In genomic region chr14:74875941-74876913, GRCh38 we compare ENCODE assay signal across 10 cellular contexts. TPM values are rescaled to one million over a fixed set of nuclear protein-coding genes. Genes with fewer than 3 reads are reported as not detected.
DNase-seq lines count a peak whose midpoint lies in the region; ATAC-seq, FAIRE-seq and TF ChIP-seq lines count a peak whose summit lies in the region.
"Had no signal": no experiment of that assay in that cellular context is flagged by ENCODE, and none has a peak within 500 bp of the region (broad histone marks: within the 10 kb centered on the region; RNA-seq: fewer than 3 reads in every experiment).

TSS of gene PROX2 (minus strand) at chr14:74876145. CDS start at chr14:74863834, 12,311 bp downstream.

- H3K9me3 ChIP-seq in OCI-LY7 (ENCODE audit: low read length) = no peaks in the 10 kb centered on the region

- no peaks in the 10 kb centered on the region for H3K36me3 ChIP-seq in OCI-LY7 (ENCODE audit: insufficient read depth, low read length)

- POLR2A ChIA-PET in OCI-LY7 (lab: Charles Lee) = interaction anchor here (0.6 to 1.4 kb wide), 9 partner anchors 13 to 929 kb away, joined by 3 to 5 read pairs (median 3); partner anchors contain the start of gene RPS6KL1

- H3K27ac ChIP-seq in OCI-LY7 (ENCODE audit: low read depth, low read length, poor library complexity, severe bottlenecking) = no peak within 1 kb of the TSS

- ATAC-seq in natural killer cell (peak; percentile 79 to 88 (median 85)), GM18909 (IDR thresholded peaks at IDR 0.05; ENCODE audit: poor library complexity, unreplicated experiment) (no peak), HG03196 (IDR thresholded peaks at IDR 0.05; ENCODE audit: unreplicated experiment) (no peak), GM18505 (IDR thresholded peaks at IDR 0.05; ENCODE audit: unreplicated experiment) (no peak)

- H3K9me2 ChIP-seq in OCI-LY7 (ENCODE audit: insufficient read depth, low read length) = no peaks in the 10 kb centered on the region

- no peaks in the 10 kb centered on the region for H3K79me2 ChIP-seq in OCI-LY7 (ENCODE audit: insufficient read depth, low read depth, low read length)

- intact Hi-C loops in OCI-LY7 (cut with micrococcal nuclease; ENCODE audit: unreplicated experiment) = no loop called here
- intact Hi-C loops in natural killer cell (cut with micrococcal nuclease) = no loop called here

- H2AFZ ChIP-seq in OCI-LY7 (ENCODE audit: low read length) = peak within 1 kb of the TSS; percentile 94

- BruUV-seq in OCI-LY7 (replicated peaks; lab: Mats Ljungman, UMichigan) = no TSS peak

- TF ChIP-seq CTCF in OCI-LY7 (conservative IDR thresholded peaks at IDR 0.05; ENCODE audit: low read length) = no peak
- no peak for TF ChIP-seq CTCF in natural killer cell (IDR thresholded peaks at IDR 0.05)

- H3K4me1 Mint-ChIP-seq in natural killer cell = peaks cover 26 to 29% of the 10 kb centered on the region in 2 donors

- DNase-seq in GM12891 (ENCODE audit: insufficient read length, low spot score) (no peak), OCI-LY7 (ENCODE audit: low spot score) (peak; percentile 51), natural killer cell (peak; percentile 39), kidney glomerular epithelial cell (lab: John Stamatoyannopoulos, UW) (no peak)
- DNase-seq in activated gamma-delta T cell treated with anti-CD3 and anti-CD28 coated beads, Interleukin-2, amount 50 U/mL, for 16 hours (ENCODE audit: low read depth) = peak; percentile 9

- peaks cover 32% of the 10 kb centered on the region for H3K4me1 ChIP-seq in OCI-LY7 (ENCODE audit: insufficient read depth, low read length, poor library complexity, severe bottlenecking)

- no peaks in the 10 kb centered on the region for H4K20me1 ChIP-seq in OCI-LY7 (ENCODE audit: insufficient read depth, low read length)

- peak within 1 kb of the TSS; percentile 73 to 87 for H3K27ac Mint-ChIP-seq in natural killer cell
- H3K27ac Mint-ChIP-seq: type B pancreatic cell had no signal

- H3K36me3 Mint-ChIP-seq in natural killer cell = no peaks in the 10 kb centered on the region
- H3K36me3 Mint-ChIP-seq: type B pancreatic cell had no signal

- peak; percentile 54 for FAIRE-seq in GM12891 (lab: Jason Lieb, UNC)
- FAIRE-seq: G401.6 had no signal

- H3K4me3 ChIP-seq in OCI-LY7 (ENCODE audit: low read depth, low read length, poor library complexity, severe bottlenecking) = peak within 1 kb of the TSS; percentile 33

- peak within 1 kb of the TSS; percentile 49 for H3K4me2 ChIP-seq in OCI-LY7 (ENCODE audit: low read length)

- TF ChIP-seq POLR2A in GM12891 (IDR thresholded peaks at IDR 0.05; ENCODE audit: low read depth, low read length) = no peak
- TF ChIP-seq POLR2A in GM18505 (IDR thresholded peaks at IDR 0.05; ENCODE audit: borderline replicate concordance, extremely low read depth, insufficient read depth, insufficient read length) = no peak

- no peaks in the 10 kb centered on the region for H3K27me3 Mint-ChIP-seq in natural killer cell (ENCODE audit: low read depth in 2 of 2)

- CTCF ChIA-PET in OCI-LY7 (lab: Charles Lee; ENCODE audit: unreplicated experiment) = interaction anchor here (2.0 kb wide), 1 partner anchor 15 kb away, joined by 7 read pairs; no protein-coding TSS in a partner anchor

- H3K9me3 Mint-ChIP-seq in natural killer cell = no peaks in the 10 kb centered on the region
- H3K9me3 Mint-ChIP-seq: type B pancreatic cell had no signal

- peak within 1 kb of the TSS; percentile 74 for H3K4me3 Mint-ChIP-seq in natural killer cell
- H3K4me3 Mint-ChIP-seq: type B pancreatic cell had no signal

TF ChIP-seq in GM12891, 5 proteins besides CTCF, POLR2A, EP300 and RAD21:
- no peak for TF ChIP-seq PAX5 (IDR thresholded peaks at IDR 0.05; ENCODE audit: insufficient read depth, low read length, severe bottlenecking)
- peak; percentile 95; the same call in 1 of the 2 replicates for TF ChIP-seq POU2F2 (IDR thresholded peaks at IDR 0.05; ENCODE audit: low read depth, low read length)
- 0 out of 2 replicates have a peak, but pooled peaks have one; percentile 5 for TF ChIP-seq SPI1 (IDR thresholded peaks at IDR 0.05; ENCODE audit: low read depth, low read length)

RNA-seq across cellular contexts. Expression of gene PROX2, which starts in this region (rescaled TPM):
- polyA plus RNA-seq in GM12891 (2012; ENCODE audit: low read depth, missing spikeins) = 0.23 TPM
- 0.35 and 0.51 TPM in 2 replicates for total RNA-seq in OCI-LY7 (2014; rRNA removed; shearing (Covaris generic))
- total RNA-seq in OCI-LY7 (2022) (0.74 and 0.76 TPM in 2 replicates), natural killer cell (1 to 10 TPM; 5.1 to 7.1 (median 5.7) TPM)

Comparison
In these comparisons a context has a peak if more than half of its experiments do, and no peak if none do; other contexts are left out.
1. Peak in DNase-seq, H3K4me3 ChIP-seq and H3K4me2 ChIP-seq in OCI-LY7; RNA of the gene not detected or under 1 TPM.
2. DNase-seq: peak in activated gamma-delta T cell treated with anti-CD3 and anti-CD28 coated beads, Interleukin-2, amount 50 U/mL, for 16 hours (single experiment) and natural killer cell (single experiment); none in GM12891 (single experiment) and kidney glomerular epithelial cell (single experiment).
3. ATAC-seq: peak in natural killer cell (3 of 3); none in GM18909 (single experiment), HG03196 (single experiment) and GM18505 (single experiment).